18 cellular contexts compared by ENCODE assay signal in the genomic region with DNA sequence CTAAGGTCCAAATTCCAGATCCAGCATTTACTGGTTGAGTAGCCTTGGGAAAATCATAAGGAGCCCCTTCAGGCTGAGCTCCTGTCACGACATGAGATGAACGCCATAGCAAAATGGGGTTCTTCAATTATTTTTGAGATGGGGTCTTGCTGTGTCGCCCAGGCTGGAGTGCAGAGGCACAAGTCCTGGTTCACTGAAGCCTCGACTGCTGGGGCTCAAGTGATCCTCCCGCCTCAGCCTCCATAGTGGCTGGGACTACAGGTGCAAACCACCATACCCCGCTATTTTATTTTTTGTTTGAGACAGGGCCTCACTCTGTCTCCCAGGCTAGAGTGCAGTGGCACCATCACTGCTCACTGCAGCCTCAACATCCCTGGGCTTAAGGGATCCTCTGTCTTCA.
"Had no signal": no experiment of that assay in that cellular context is flagged by ENCODE, and none has a peak within 500 bp of the region (broad histone marks: within the 10 kb centered on the region; RNA-seq: fewer than 3 reads in every experiment).

No MANE protein-coding gene starts in this region.

- H3K4me3 Mint-ChIP-seq: activated T-cell treated with anti-CD3 and anti-CD28 coated beads, Interleukin-2, amount 50 U/mL, for 72 hours; endodermal cell; memory B cell; T-helper 1 cell treated with Interleukin-12 subunit alpha and Interleukin-12 subunit beta and Interleukin-4 antibody, amounts not matched to agents 30 μg/mL and 1 μg/mL, for 36 hours had no signal

- H3K4me3 ChIP-seq: gastroesophageal sphincter had no signal

- H3K27ac ChIP-seq: coronary artery, esophagus squamous epithelium, gastroesophageal sphincter had no signal

- H3K4me1 Mint-ChIP-seq: endodermal cell had no signal

- H3K27ac Mint-ChIP-seq: activated T-cell treated with anti-CD3 and anti-CD28 coated beads, Interleukin-2, amount 50 U/mL, for 72 hours had no signal

- H3K27me3 ChIP-seq: esophagus squamous epithelium, gastroesophageal sphincter, upper lobe of left lung had no signal

- DNase-seq: activated CD4-positive, CD25-positive, alpha-beta regulatory T cell treated with anti-CD3 and anti-CD28 coated beads, Interleukin-2, amount 50 U/mL, for 72 hours; activated CD8-positive, alpha-beta memory T cell treated with anti-CD3 and anti-CD28 coated beads, Interleukin-2, amount 50 U/mL, for 48 hours; activated gamma-delta T cell; activated T-cell treated with anti-CD3 and anti-CD28 coated beads, Interleukin-2, amount 50 U/mL, for 72 hours; amniotic stem cell; endodermal cell; esophagus squamous epithelium; islet precursor cell; left colon; small intestine; stimulated activated CD4-positive, alpha-beta T cell treated with anti-CD3 and anti-CD28 coated beads, Interleukin-15, amount 100 ng/mL, for 24 hours; stimulated activated naive CD4-positive, alpha-beta T cell; upper lobe of left lung had no signal

- ATAC-seq: activated T-cell treated with anti-CD3 and anti-CD28 coated beads, Interleukin-2, amount 50 U/mL, for 72 hours; gastroesophageal sphincter had no signal

- H3K36me3 ChIP-seq: gastroesophageal sphincter had no signal

- H3K9me3 ChIP-seq: esophagus squamous epithelium, gastroesophageal sphincter, upper lobe of left lung had no signal

- FAIRE-seq: small intestine had no signal

- H3K9me3 Mint-ChIP-seq: activated naive CD4-positive, alpha-beta T cell treated with anti-CD3 and anti-CD28 coated beads, Interleukin-2, amount 50 U/mL, for 72 hours; activated T-cell treated with anti-CD3 and anti-CD28 coated beads, Interleukin-2, amount 50 U/mL, for 72 hours; endodermal cell; memory B cell; T-helper 1 cell treated with Interleukin-12 subunit alpha and Interleukin-12 subunit beta and Interleukin-4 antibody, amounts not matched to agents 30 μg/mL and 1 μg/mL, for 36 hours had no signal
